8 cellular contexts compared by ENCODE assay signal in the genomic region with DNA sequence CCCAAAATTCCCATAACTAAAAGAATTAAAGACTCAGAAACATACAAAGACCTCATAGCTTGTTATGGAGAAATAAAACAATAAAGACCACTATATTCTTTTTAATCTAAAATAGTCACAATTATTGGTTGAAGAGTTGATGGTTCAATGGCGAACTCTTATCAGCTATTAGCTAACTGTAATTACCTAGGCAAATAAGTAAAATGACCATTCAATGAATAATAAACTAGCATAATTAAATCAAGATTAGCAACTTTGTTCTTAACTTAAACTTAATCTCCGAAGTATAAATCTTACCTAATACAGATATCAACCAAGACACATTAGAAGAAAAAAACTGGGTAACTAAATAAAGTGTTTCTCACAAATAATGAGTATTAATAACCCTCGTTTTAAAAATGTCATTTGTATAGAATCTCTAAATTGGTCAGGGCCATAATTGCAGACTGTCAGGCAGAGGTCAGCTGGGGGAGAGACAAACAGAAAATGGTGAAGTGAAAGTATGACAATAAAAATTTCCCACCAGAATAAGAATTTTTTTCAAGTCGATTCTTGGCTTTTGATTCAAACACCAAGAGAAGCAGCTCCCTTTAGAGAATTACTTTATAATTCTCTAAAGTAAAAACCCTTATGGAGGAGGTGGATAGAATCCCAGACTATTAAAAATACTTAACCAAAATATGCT. TPM values are rescaled to one million over a fixed set of nuclear protein-coding genes. Genes with fewer than 3 reads are reported as not detected.
DNase-seq lines count a peak whose midpoint lies in the region; ATAC-seq, FAIRE-seq and TF ChIP-seq lines count a peak whose summit lies in the region.

No MANE protein-coding gene starts in this region.

- no peaks in the 10 kb centered on the region for H3K9me3 Mint-ChIP-seq in activated CD4-positive, alpha-beta T cell treated with anti-CD3 and anti-CD28 coated beads for 36 hours (ENCODE audit: low read depth)
- peaks cover 4% of the 10 kb centered on the region for H3K9me3 Mint-ChIP-seq in activated CD8-positive, alpha-beta T cell treated with anti-CD3 and anti-CD28 coated beads, Interleukin-2, amount 10 ng/mL, durations not matched to agents 7 days and 5 days (ENCODE audit: insufficient read depth)

- no peaks in the 10 kb centered on the region for H3K27me3 Mint-ChIP-seq in activated CD4-positive, alpha-beta T cell treated with anti-CD3 and anti-CD28 coated beads for 36 hours
- H3K27me3 Mint-ChIP-seq in activated CD8-positive, alpha-beta T cell treated with anti-CD3 and anti-CD28 coated beads, Interleukin-2, amount 10 ng/mL, durations not matched to agents 7 days and 5 days (ENCODE audit: low read depth): no peaks in the 10 kb centered on the region

- intact Hi-C loops in activated CD4-positive, alpha-beta T cell treated with anti-CD3 and anti-CD28 coated beads for 36 hours (cut with DNase I, micrococcal nuclease): loop anchor here (1.0 to 5.0 kb wide), 3 partner anchors 45 to 220 kb away; a partner anchor contains a TSS

- peaks cover 21% of the 10 kb centered on the region for H3K36me3 Mint-ChIP-seq in activated CD4-positive, alpha-beta T cell treated with anti-CD3 and anti-CD28 coated beads for 36 hours (ENCODE audit: low read depth)
- H3K36me3 Mint-ChIP-seq in activated CD8-positive, alpha-beta T cell treated with anti-CD3 and anti-CD28 coated beads, Interleukin-2, amount 10 ng/mL, durations not matched to agents 7 days and 5 days (ENCODE audit: low read depth): peaks cover 15% of the 10 kb centered on the region

- no peak for TF ChIP-seq EP300 in suprapubic skin (IDR thresholded peaks at IDR 0.05)

- H3K4me3 Mint-ChIP-seq in activated CD4-positive, alpha-beta T cell treated with anti-CD3 and anti-CD28 coated beads for 36 hours: peak overlapping the region; percentile 93
- H3K4me3 Mint-ChIP-seq in activated CD8-positive, alpha-beta T cell treated with anti-CD3 and anti-CD28 coated beads, Interleukin-2, amount 10 ng/mL, durations not matched to agents 7 days and 5 days: peak overlapping the region; percentile 87

- 37% methylated on average over 4 of the region's 4 CpGs for WGBS in suprapubic skin

- TF ChIP-seq CTCF in suprapubic skin (IDR thresholded peaks at IDR 0.05): no peak

- peaks cover 20% of the 10 kb centered on the region for H3K36me3 ChIP-seq in suprapubic skin

- H3K4me1 Mint-ChIP-seq in activated CD4-positive, alpha-beta T cell treated with anti-CD3 and anti-CD28 coated beads for 36 hours: peaks cover 18% of the 10 kb centered on the region
- H3K4me1 Mint-ChIP-seq in activated CD8-positive, alpha-beta T cell treated with anti-CD3 and anti-CD28 coated beads, Interleukin-2, amount 10 ng/mL, durations not matched to agents 7 days and 5 days (ENCODE audit: low read depth): peaks cover 21% of the 10 kb centered on the region

- no peaks in the 10 kb centered on the region for H3K27me3 ChIP-seq in suprapubic skin

- CTCF ChIA-PET in activated CD4-positive, alpha-beta T cell treated with anti-CD3 and anti-CD28 coated beads for 36 hours (lab: Charles Lee): interaction anchor here (1.0 to 4.3 kb wide), 18 partner anchors 9 to 390 kb away, joined by 3 to 41 read pairs (median 4); a partner anchor contains a TSS
- CTCF ChIA-PET in activated CD8-positive, alpha-beta T cell treated with anti-CD3 and anti-CD28 coated beads, Interleukin-2, amount 10 ng/mL, durations not matched to agents 7 days and 5 days (lab: Charles Lee): interaction anchor here (0.6 to 3.8 kb wide), 19 partner anchors 8 to 165 kb away, joined by 3 to 47 read pairs (median 4); a partner anchor contains a TSS

- FAIRE-seq in islet of Langerhans (lab: Jason Lieb, UNC): peak; percentile 71

- POLR2A ChIA-PET in activated CD4-positive, alpha-beta T cell treated with anti-CD3 and anti-CD28 coated beads for 36 hours (lab: Charles Lee): interaction anchor here (0.6 to 1.4 kb wide), 4 partner anchors 8 to 46 kb away, joined by 3 to 6 read pairs (median 4); no protein-coding TSS in a partner anchor
- POLR2A ChIA-PET in activated CD8-positive, alpha-beta T cell treated with anti-CD3 and anti-CD28 coated beads, Interleukin-2, amount 10 ng/mL, durations not matched to agents 7 days and 5 days (lab: Charles Lee): interaction anchor here (0.7 to 2.1 kb wide), 13 partner anchors 8 to 85 kb away, joined by 3 to 8 read pairs (median 4); a partner anchor contains a TSS

- peaks cover 53% of the 10 kb centered on the region for H3K4me1 ChIP-seq in suprapubic skin

- peak overlapping the region; percentile 72 for H3K4me3 ChIP-seq in suprapubic skin

- peak overlapping the region; percentile 93 for H3K27ac Mint-ChIP-seq in activated CD4-positive, alpha-beta T cell treated with anti-CD3 and anti-CD28 coated beads for 36 hours
- peak overlapping the region; percentile 88 for H3K27ac Mint-ChIP-seq in activated CD8-positive, alpha-beta T cell treated with anti-CD3 and anti-CD28 coated beads, Interleukin-2, amount 10 ng/mL, durations not matched to agents 7 days and 5 days

- ATAC-seq in activated CD4-positive, alpha-beta T cell treated with anti-CD3 and anti-CD28 coated beads for 36 hours: no peak
- ATAC-seq in activated CD8-positive, alpha-beta T cell treated with anti-CD3 and anti-CD28 coated beads, Interleukin-2, amount 10 ng/mL, durations not matched to agents 7 days and 5 days: no peak
- no peak for ATAC-seq in HG03378 (IDR thresholded peaks at IDR 0.05; ENCODE audit: unreplicated experiment)

- no peaks in the 10 kb centered on the region for H3K9me3 ChIP-seq in suprapubic skin

- no peak for DNase-seq in activated CD4-positive, alpha-beta T cell treated with anti-CD3 and anti-CD28 coated beads for 36 hours
- DNase-seq in activated CD4-positive, alpha-beta T cell treated with anti-CD3 and anti-CD28 coated beads for 4 hours: no peak
- no peak for DNase-seq in activated CD8-positive, alpha-beta T cell treated with anti-CD3 and anti-CD28 coated beads, Interleukin-2, amount 10 ng/mL, durations not matched to agents 7 days and 5 days
- DNase-seq in suprapubic skin (ENCODE audit: low spot score in 2 of 2) (no peak), COR-L47 (lab: John Stamatoyannopoulos, UW) (no peak), NCI-H146 (lab: John Stamatoyannopoulos, UW) (no peak)

- H3K27ac ChIP-seq in suprapubic skin: peak overlapping the region; percentile 100

- TF ChIP-seq POLR2A in suprapubic skin (IDR thresholded peaks at IDR 0.05): no peak

RNA-seq across cellular contexts. Expression of a gene that starts 1.7 kb away (rescaled TPM):
- total RNA-seq in activated CD4-positive, alpha-beta T cell treated with anti-CD3 and anti-CD28 coated beads for 36 hours: 100 to 1,000 TPM; 140 to 141 TPM
- total RNA-seq in activated CD8-positive, alpha-beta T cell treated with anti-CD3 and anti-CD28 coated beads, Interleukin-2, amount 10 ng/mL, durations not matched to agents 7 days and 5 days: 10 to 100 TPM; 78.7 to 79.5 TPM
- 100 to 1,000 TPM; 198 to 321 (median 244) TPM for total RNA-seq in suprapubic skin

RNA-seq across cellular contexts. Expression of a gene that starts 49.8 kb away (rescaled TPM):
- total RNA-seq in activated CD4-positive, alpha-beta T cell treated with anti-CD3 and anti-CD28 coated beads for 36 hours: 1 to 10 TPM; 1.3 to 3.0 TPM
- under 1 TPM; 0.37 to 0.45 TPM for total RNA-seq in activated CD8-positive, alpha-beta T cell treated with anti-CD3 and anti-CD28 coated beads, Interleukin-2, amount 10 ng/mL, durations not matched to agents 7 days and 5 days
- total RNA-seq in suprapubic skin: 1 to 10 TPM in 1 of 4 donors, under 1 TPM in 2, not detected in 1; 0.53 to 1.2 (median 0.55) TPM
